Comparison of ENCODE assay signal across 19 cellular contexts in the genomic region with DNA sequence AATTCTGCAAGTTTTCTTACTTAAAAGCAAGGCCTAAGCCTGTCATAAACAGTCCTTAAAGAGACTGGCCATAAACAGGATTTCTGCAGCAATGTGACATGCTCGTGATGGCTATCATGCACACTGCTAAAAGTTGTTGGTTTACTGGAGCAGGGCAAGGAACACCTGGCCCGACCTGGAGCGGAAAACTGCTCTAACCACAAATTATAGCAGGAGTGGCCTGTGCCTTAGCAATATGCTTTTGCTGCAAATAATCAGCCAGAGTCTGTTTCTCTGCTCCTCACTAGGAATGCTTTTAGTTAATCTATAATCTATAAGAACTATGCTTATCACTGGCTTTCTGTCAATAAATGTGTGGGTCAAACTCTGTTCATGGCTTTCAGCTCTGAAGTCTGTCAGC.
DNase-seq lines count a peak whose midpoint lies in the region; ATAC-seq, FAIRE-seq and TF ChIP-seq lines count a peak whose summit lies in the region.
"Had no signal": no experiment of that assay in that cellular context is flagged by ENCODE, and none has a peak within 500 bp of the region (broad histone marks: within the 10 kb centered on the region; RNA-seq: fewer than 3 reads in every experiment).

No MANE protein-coding gene starts in this region.

- ATAC-seq in GM21447 (IDR thresholded peaks at IDR 0.05; ENCODE audit: unreplicated experiment) (peak; percentile 46), K562 (no peak), mucosa of descending colon (peak; percentile 97)
- ATAC-seq: T-cell had no signal

- no peak for FAIRE-seq in K562 (lab: Jason Lieb, UNC)
- FAIRE-seq: G401.6, GM12892 had no signal

- H3K36me3 ChIP-seq in K562 (ENCODE audit: control insufficient read depth, insufficient read depth, low read length): no peaks in the 10 kb centered on the region
- no peaks in the 10 kb centered on the region for H3K36me3 ChIP-seq in mucosa of descending colon (ENCODE audit: low read depth)
- H3K36me3 ChIP-seq: MG63 had no signal

- BruUV-seq in K562 (replicated peaks; lab: Mats Ljungman, UMichigan): no TSS peak

- intact Hi-C loops in K562 (cut with micrococcal nuclease) (no loop called here), mucosa of descending colon (cut with DNase I, micrococcal nuclease) (no loop called here), posterior cingulate gyrus (cut with DNase I) (no loop called here)

- CTCF ChIA-PET in K562 (lab: Yijun Ruan, JAX; ENCODE audit: low intra/inter-chr PET ratio): no interaction called here

- H3K4me3 ChIP-seq in K562: no peak overlapping the region
- no peak overlapping the region for H3K4me3 ChIP-seq in mucosa of descending colon
- H3K4me3 ChIP-seq: MG63 had no signal

- no peak for TF ChIP-seq POLR2A in K562 (conservative IDR thresholded peaks at IDR 0.05)

- WGBS in K562 (ENCODE audit: insufficient coverage, low coverage, missing lambda C conversion rate): 25% methylated on average over 3 of the region's 3 CpGs

- TF ChIP-seq CTCF in K562 (IDR thresholded peaks at IDR 0.05 in 2 of 3, conservative IDR thresholded peaks at IDR 0.05 in 1 of 3; ENCODE audit: insufficient read depth in 2 of 3, low read depth in 1 of 3, low read length in 3 of 3) (no peak), mucosa of descending colon (IDR thresholded peaks at IDR 0.05) (no peak)

- POLR2A ChIA-PET in K562 (lab: Yijun Ruan, JAX): no interaction called here

- no peak overlapping the region for H3K27ac ChIP-seq in K562 (ENCODE audit: extremely low read depth, low read depth, low read length)

- H3K9me1 ChIP-seq in K562 (ENCODE audit: control insufficient read depth, insufficient read depth, low read length): no peaks in the 10 kb centered on the region

- peak; percentile 75 for DNase-seq in ACHN
- DNase-seq in K562 (ENCODE audit: extremely low read depth in 1 of 4, low spot score in 3 of 4): no peak
- DNase-seq in mucosa of descending colon: peak; percentile 57 to 72 (median 62)
- no peak for DNase-seq in mesenteric fat pad (ENCODE audit: low spot score)
- DNase-seq in activated CD8-positive, alpha-beta memory T cell treated with anti-CD3 and anti-CD28 coated beads for 24 hours: no peak
- no peak for DNase-seq in anterior cingulate cortex (lab: John Stamatoyannopoulos, UW)
- DNase-seq in posterior cingulate gyrus: no peak
- DNase-seq: C1 segment of cervical spinal cord, DMS79, GOT3, KBM-7, MG63, NCI-H187 treated with DMSO at 0.1 percent for 48 hours, NCI-H2227 treated with DMSO at 0.1 percent for 48 hours, NCI-H526 treated with DMSO at 0.1 percent for 48 hours, T-cell had no signal

- H3K9me3 ChIP-seq in K562 (replicated peaks; ENCODE audit: control insufficient read depth, insufficient read depth, low read depth, low read length) (no peaks in the 10 kb centered on the region), mucosa of descending colon (no peaks in the 10 kb centered on the region)
- H3K9me3 ChIP-seq: MG63 had no signal

- H3K4me1 ChIP-seq in K562 (replicated peaks in 1 of 2; ENCODE audit: control insufficient read depth in 2 of 2, insufficient read depth in 2 of 2, low read length in 2 of 2) (no peaks in the 10 kb centered on the region; a peak in 1 of 5 replicates), mucosa of descending colon (ENCODE audit: low read depth) (peaks cover 12% of the 10 kb centered on the region)

- TF ChIP-seq EP300 in K562 (IDR thresholded peaks at IDR 0.05; ENCODE audit: low read length): no peak

- H3K4me2 ChIP-seq in K562 (ENCODE audit: insufficient read depth, low read length): no peak overlapping the region

- H3K9ac ChIP-seq in K562 (ENCODE audit: insufficient read depth in 1 of 2, low read depth in 2 of 2, low read length in 2 of 2): no peak overlapping the region

- in situ Hi-C loops in ACHN (cut with HindIII; ENCODE audit: low pct_ligation_motif_present, low pct_unique_long_range_greater_than_20kb, low sequenced_read_pairs): no loop called here
- in situ Hi-C loops in K562 (cut with MboI): no loop called here

- H4K20me1 ChIP-seq in K562 (replicated peaks; ENCODE audit: control insufficient read depth, insufficient read depth, low read length): no peaks in the 10 kb centered on the region

- no peak for TF ChIP-seq RAD21 in K562 (CRISPR knock-in tag; conservative IDR thresholded peaks at IDR 0.05 in 1 of 2, IDR thresholded peaks at IDR 0.05 in 1 of 2)

- no peaks in the 10 kb centered on the region for H3K27me3 ChIP-seq in K562 (ENCODE audit: control insufficient read depth in 2 of 2, insufficient read depth in 2 of 2, low read length in 2 of 2)
- H3K27me3 ChIP-seq: MG63 had no signal

- no peaks in the 10 kb centered on the region for H3K79me2 ChIP-seq in K562 (ENCODE audit: control insufficient read depth, insufficient read depth, low read length)

- H2AFZ ChIP-seq in K562 (ENCODE audit: low read depth, low read length): 0 out of 2 replicates have a peak overlapping the region, but pooled peaks have one; percentile 2

TF ChIP-seq in K562, 482 proteins besides CTCF, POLR2A, EP300 and RAD21:
- TF ChIP-seq, protein P1, sequence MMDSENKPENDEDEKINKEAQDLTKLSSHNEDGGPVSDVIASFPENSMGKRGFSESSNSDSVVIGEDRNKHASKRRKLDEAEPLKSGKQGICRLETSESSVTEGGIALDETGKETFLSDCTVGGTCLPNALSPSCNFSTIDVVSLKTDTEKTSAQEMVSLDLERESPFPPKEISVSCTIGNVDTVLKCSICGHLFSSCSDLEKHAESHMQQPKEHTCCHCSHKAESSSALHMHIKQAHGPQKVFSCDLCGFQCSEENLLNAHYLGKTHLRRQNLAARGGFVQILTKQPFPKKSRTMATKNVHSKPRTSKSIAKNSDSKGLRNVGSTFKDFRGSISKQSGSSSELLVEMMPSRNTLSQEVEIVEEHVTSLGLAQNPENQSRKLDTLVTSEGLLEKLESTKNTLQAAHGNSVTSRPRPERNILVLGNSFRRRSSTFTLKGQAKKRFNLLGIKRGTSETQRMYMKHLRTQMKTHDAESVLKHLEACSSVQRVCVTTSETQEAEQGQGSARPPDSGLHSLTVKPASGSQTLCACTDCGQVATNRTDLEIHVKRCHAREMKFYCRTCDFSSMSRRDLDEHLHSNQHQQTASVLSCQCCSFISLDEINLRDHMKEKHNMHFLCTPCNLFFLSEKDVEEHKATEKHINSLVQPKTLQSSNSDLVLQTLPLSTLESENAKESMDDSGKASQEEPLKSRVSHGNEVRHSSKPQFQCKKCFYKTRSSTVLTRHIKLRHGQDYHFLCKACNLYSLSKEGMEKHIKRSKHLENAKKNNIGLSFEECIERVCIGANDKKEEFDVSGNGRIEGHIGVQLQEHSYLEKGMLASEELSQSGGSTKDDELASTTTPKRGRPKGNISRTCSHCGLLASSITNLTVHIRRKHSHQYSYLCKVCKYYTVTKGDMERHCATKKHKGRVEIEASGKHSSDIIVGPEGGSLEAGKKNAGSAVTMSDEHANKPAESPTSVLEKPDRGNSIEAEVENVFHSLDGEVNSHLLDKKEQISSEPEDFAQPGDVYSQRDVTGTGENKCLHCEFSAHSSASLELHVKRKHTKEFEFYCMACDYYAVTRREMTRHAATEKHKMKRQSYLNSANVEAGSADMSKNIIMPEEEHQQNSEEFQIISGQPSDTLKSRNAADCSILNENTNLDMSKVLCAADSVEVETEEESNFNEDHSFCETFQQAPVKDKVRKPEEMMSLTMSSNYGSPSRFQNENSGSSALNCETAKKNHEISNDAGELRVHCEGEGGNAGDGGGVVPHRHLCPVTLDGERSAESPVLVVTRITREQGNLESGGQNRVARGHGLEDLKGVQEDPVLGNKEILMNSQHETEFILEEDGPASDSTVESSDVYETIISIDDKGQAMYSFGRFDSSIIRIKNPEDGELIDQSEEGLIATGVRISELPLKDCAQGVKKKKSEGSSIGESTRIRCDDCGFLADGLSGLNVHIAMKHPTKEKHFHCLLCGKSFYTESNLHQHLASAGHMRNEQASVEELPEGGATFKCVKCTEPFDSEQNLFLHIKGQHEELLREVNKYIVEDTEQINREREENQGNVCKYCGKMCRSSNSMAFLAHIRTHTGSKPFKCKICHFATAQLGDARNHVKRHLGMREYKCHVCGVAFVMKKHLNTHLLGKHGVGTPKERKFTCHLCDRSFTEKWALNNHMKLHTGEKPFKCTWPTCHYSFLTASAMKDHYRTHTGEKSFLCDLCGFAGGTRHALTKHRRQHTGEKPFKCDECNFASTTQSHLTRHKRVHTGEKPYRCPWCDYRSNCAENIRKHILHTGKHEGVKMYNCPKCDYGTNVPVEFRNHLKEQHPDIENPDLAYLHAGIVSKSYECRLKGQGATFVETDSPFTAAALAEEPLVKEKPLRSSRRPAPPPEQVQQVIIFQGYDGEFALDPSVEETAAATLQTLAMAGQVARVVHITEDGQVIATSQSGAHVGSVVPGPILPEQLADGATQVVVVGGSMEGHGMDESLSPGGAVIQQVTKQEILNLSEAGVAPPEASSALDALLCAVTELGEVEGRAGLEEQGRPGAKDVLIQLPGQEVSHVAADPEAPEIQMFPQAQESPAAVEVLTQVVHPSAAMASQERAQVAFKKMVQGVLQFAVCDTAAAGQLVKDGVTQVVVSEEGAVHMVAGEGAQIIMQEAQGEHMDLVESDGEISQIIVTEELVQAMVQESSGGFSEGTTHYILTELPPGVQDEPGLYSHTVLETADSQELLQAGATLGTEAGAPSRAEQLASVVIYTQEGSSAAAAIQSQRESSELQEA (IDR thresholded peaks at IDR 0.05; ENCODE audit: low read depth): no peak
- no peak for TF ChIP-seq DPF2 (IDR thresholded peaks at IDR 0.05)

Comparison
In these comparisons a context has a peak if more than half of its experiments do, and no peak if none do; other contexts are left out.
1. DNase-seq: peak in ACHN (single experiment) and mucosa of descending colon (3 of 3); none in K562 (0 of 4), mesenteric fat pad (single experiment), activated CD8-positive, alpha-beta memory T cell treated with anti-CD3 and anti-CD28 coated beads for 24 hours (single experiment), anterior cingulate cortex (0 of 58) and posterior cingulate gyrus (0 of 10).